ENCODE assay signal across 8 cellular contexts in the genomic region with DNA sequence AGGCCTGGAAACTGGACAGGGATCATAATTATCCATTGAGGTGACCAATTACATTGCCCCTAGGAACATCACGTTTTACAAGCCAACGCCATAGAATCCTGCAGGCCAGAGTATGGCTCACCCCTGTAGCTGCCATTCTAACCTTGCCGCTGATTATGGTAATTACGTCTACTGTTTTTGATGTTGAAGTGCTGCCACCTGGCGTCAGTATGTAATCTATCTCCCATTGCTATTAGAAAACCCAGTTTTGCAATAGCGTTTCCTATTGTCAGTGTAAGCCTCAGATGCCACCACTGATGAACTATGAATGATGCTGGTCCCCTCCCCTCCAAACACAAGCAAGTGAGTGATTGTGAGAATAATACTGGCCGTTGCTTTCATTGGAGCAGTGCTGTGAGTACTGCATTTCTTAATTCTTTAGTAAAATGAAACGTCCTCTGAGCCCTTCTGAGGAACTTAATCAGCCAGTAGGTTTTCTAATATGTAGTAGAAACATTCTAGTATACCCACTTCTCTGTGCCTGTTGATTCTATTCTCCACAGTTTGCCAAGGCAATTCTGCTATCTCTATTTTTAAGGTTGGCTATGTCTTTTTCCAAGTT.
DNase-seq lines count a peak whose midpoint lies in the region; ATAC-seq and TF ChIP-seq lines count a peak whose summit lies in the region.

No MANE protein-coding gene starts in this region.

- H3K9me2 ChIP-seq in SU-DHL-6 (replicated peaks; ENCODE audit: insufficient read depth, low read length): no peaks in the 10 kb centered on the region

- no peaks in the 10 kb centered on the region for H3K79me2 ChIP-seq in SU-DHL-6 (ENCODE audit: insufficient read depth, low read length)

- no peaks in the 10 kb centered on the region for H3K27me3 ChIP-seq in SU-DHL-6 (ENCODE audit: low read length)

- no peaks in the 10 kb centered on the region for H3K9me3 ChIP-seq in SU-DHL-6 (ENCODE audit: insufficient read depth, low read length)

- in situ Hi-C loops in GM13977 (cut with MboI; ENCODE audit: low pct_unique_long_range_greater_than_20kb, low sequenced_read_pairs, unreplicated experiment): loop anchor here (25.0 kb wide), 2 partner anchors 368 to 668 kb away; no protein-coding TSS in a partner anchor

- TF ChIP-seq CTCF in AG09309 (IDR thresholded peaks at IDR 0.05; ENCODE audit: control insufficient read depth, insufficient read depth, low read depth, low read length, missing control alignments): peak; percentile 55
- TF ChIP-seq CTCF in GM13977 (IDR thresholded peaks at IDR 0.05; ENCODE audit: extremely low read depth, insufficient read depth, missing control alignments): peak; percentile 70
- peak; percentile 31 for TF ChIP-seq CTCF in SU-DHL-6 (IDR thresholded peaks at IDR 0.05; ENCODE audit: insufficient read depth, low read length, poor library complexity, severe bottlenecking)

- DNase-seq in AG09309 (ENCODE audit: low read depth): peak; percentile 14
- DNase-seq in GM13977 (ENCODE audit: low spot score): peak; percentile 30
- DNase-seq in NCI-H1092 (lab: John Stamatoyannopoulos, UW): peak; percentile 40
- DNase-seq in dermis blood vessel endothelial cell: peak; percentile 67
- DNase-seq in medulla oblongata (ENCODE audit: extremely low spot score): peak; percentile 90
- peak; percentile 96 for DNase-seq in superior temporal gyrus (ENCODE audit: extremely low spot score)

- no peaks in the 10 kb centered on the region for H3K36me3 ChIP-seq in SU-DHL-6 (ENCODE audit: low read length)

- H3K4me2 ChIP-seq in SU-DHL-6 (ENCODE audit: low read depth, low read length, poor library complexity, severe bottlenecking): no peak overlapping the region

- peak; percentile 93 for ATAC-seq in HG02759 (IDR thresholded peaks at IDR 0.05; ENCODE audit: unreplicated experiment)

- H3K4me3 ChIP-seq in AG09309 (ENCODE audit: control insufficient read depth, low read depth, low read length): no peak overlapping the region
- no peak overlapping the region for H3K4me3 ChIP-seq in SU-DHL-6 (ENCODE audit: insufficient read depth, low read length, poor library complexity, severe bottlenecking)

- H3K27ac ChIP-seq in SU-DHL-6 (ENCODE audit: low read depth, low read length): no peak overlapping the region

- H2AFZ ChIP-seq in SU-DHL-6 (ENCODE audit: low read depth, low read length, severe bottlenecking): no peak overlapping the region

- no peak overlapping the region for H3K9ac ChIP-seq in SU-DHL-6 (ENCODE audit: low read length)

- no peaks in the 10 kb centered on the region for H3F3A ChIP-seq in SU-DHL-6 (ENCODE audit: insufficient read depth)

- no peaks in the 10 kb centered on the region for H4K20me1 ChIP-seq in SU-DHL-6 (ENCODE audit: low read depth, low read length)

Comparison
In these comparisons a context has a peak if more than half of its experiments do, and no peak if none do; other contexts are left out.
1. DNase-seq: peak in every context shown above with its lines; median percentile 96 in superior temporal gyrus; 90 in medulla oblongata; 67 in dermis blood vessel endothelial cell; 40 in NCI-H1092; 30 in GM13977; 14 in AG09309.